ENCODE assay signal across 20 cellular contexts in genomic region chr3:183701744-183702143, GRCh38. TPM values are rescaled to one million over a fixed set of nuclear protein-coding genes. Genes with fewer than 3 reads are reported as not detected.
A peak's percentile ranks its signal among the peaks of the same experiment; 100 is the strongest.
DNase-seq lines count a peak whose midpoint lies in the region; ATAC-seq, FAIRE-seq and TF ChIP-seq lines count a peak whose summit lies in the region.
"Had no signal": no experiment of that assay in that cellular context is flagged by ENCODE, and none has a peak within 500 bp of the region (broad histone marks: within the 10 kb centered on the region; RNA-seq: fewer than 3 reads in every experiment).

No MANE protein-coding gene starts in this region.

- no peak for TF ChIP-seq POLR2A in H1 (IDR thresholded peaks at IDR 0.05; ENCODE audit: control extremely low read depth in 1 of 2, low read depth in 2 of 2, low read length in 2 of 2)

- H3K9me3 ChIP-seq in CD4-positive, CD25-positive, alpha-beta regulatory T cell (ENCODE audit: control insufficient read depth in 2 of 2, low read length in 2 of 2), result no peaks in the 10 kb centered on the region
- no peaks in the 10 kb centered on the region for H3K9me3 ChIP-seq in H1 (ENCODE audit: insufficient read depth in 2 of 2, low read depth in 1 of 2, low read length in 1 of 2)
- no peaks in the 10 kb centered on the region for H3K9me3 ChIP-seq in psoas muscle
- no peaks in the 10 kb centered on the region for H3K9me3 ChIP-seq in colonic mucosa
- H3K9me3 ChIP-seq: neutrophil had no signal

- no peak overlapping the region for H2BK5ac ChIP-seq in H1 (ENCODE audit: low read depth, low read length)

- no peak overlapping the region for H2BK20ac ChIP-seq in H1 (ENCODE audit: low read length)

- no peak overlapping the region for H3K4ac ChIP-seq in H1 (replicated peaks; ENCODE audit: insufficient read length, low read depth, low read length)

- no peak overlapping the region for H3K56ac ChIP-seq in H1 (replicated peaks; ENCODE audit: insufficient read length, low read depth, low read length)

- H2BK120ac ChIP-seq in H1 (replicated peaks; ENCODE audit: low read depth, low read length), result no peak overlapping the region

- peaks cover 57 to 88% of the 10 kb centered on the region in 2 experiments for H3K79me2 ChIP-seq in H1 (ENCODE audit: control insufficient read depth in 1 of 2, insufficient read depth in 2 of 2, low read length in 2 of 2)

- no peak overlapping the region for H2BK15ac ChIP-seq in H1 (ENCODE audit: low read length)

- no peak overlapping the region for H3K18ac ChIP-seq in H1 (ENCODE audit: extremely low read depth, low read length)

- H2AFZ ChIP-seq in H1 (ENCODE audit: low read length), result no peak overlapping the region

- H3K9ac ChIP-seq in H1 (replicated peaks in 1 of 4; ENCODE audit: extremely low read depth in 1 of 4, low read depth in 3 of 4, low read length in 3 of 4) (no peak overlapping the region), colonic mucosa (ENCODE audit: low read depth in 2 of 2, low read length in 2 of 2) (no peak overlapping the region)

- peaks cover 5% of the 10 kb centered on the region for H3K36me3 Mint-ChIP-seq in CD4-positive, CD25-positive, alpha-beta regulatory T cell
- peaks cover 7% of the 10 kb centered on the region for H3K36me3 Mint-ChIP-seq in HFFc6 (ENCODE audit: low read depth)
- H3K36me3 Mint-ChIP-seq in nephron (ENCODE audit: low read depth), result peaks cover 20% of the 10 kb centered on the region

- no peak overlapping the region for H2BK12ac ChIP-seq in H1 (ENCODE audit: low read depth, low read length)

- intact Hi-C loops in psoas muscle (cut with DNase I) (no loop called here), colonic mucosa (cut with DNase I) (no loop called here)

- peak overlapping the region in 2 of 3 donors; percentile 31 to 69 for H3K27ac Mint-ChIP-seq in CD4-positive, CD25-positive, alpha-beta regulatory T cell
- H3K27ac Mint-ChIP-seq in HFFc6, result peak overlapping the region; percentile 9; the same call in 1 of the 2 replicates
- H3K27ac Mint-ChIP-seq in nephron, result peak overlapping the region in 2 of 3 experiments; percentile 2 to 56
- H3K27ac Mint-ChIP-seq: activated CD4-positive, alpha-beta T cell treated with anti-CD3 and anti-CD28 coated beads for 36 hours had no signal

- no peak overlapping the region for H3K14ac ChIP-seq in H1 (ENCODE audit: insufficient read length)

- H3K27me3 Mint-ChIP-seq in CD4-positive, CD25-positive, alpha-beta regulatory T cell, result no peaks in the 10 kb centered on the region
- H3K27me3 Mint-ChIP-seq in HFFc6 (ENCODE audit: insufficient read depth) (no peaks in the 10 kb centered on the region; the same call in 1 of the 2 replicates), nephron (ENCODE audit: low read depth) (no peaks in the 10 kb centered on the region)
- H3K27me3 Mint-ChIP-seq: activated CD4-positive, alpha-beta T cell treated with anti-CD3 and anti-CD28 coated beads for 36 hours had no signal

- no peak for ATAC-seq in CD4-positive, CD25-positive, alpha-beta regulatory T cell (ENCODE audit: low read depth in 2 of 2)
- ATAC-seq in HG02678 (IDR thresholded peaks at IDR 0.05; ENCODE audit: unreplicated experiment) (no peak), psoas muscle (no peak)
- ATAC-seq: activated CD4-positive, alpha-beta T cell treated with anti-CD3 and anti-CD28 coated beads for 36 hours; K562; left lobe of liver had no signal

- H3K4me1 ChIP-seq in CD4-positive, CD25-positive, alpha-beta regulatory T cell (ENCODE audit: control insufficient read depth, insufficient read depth, low read length, poor library complexity, severe bottlenecking), result peaks cover 18% of the 10 kb centered on the region
- H3K4me1 ChIP-seq in H1 (replicated peaks in 1 of 4; ENCODE audit: control insufficient read depth in 3 of 4, insufficient read depth in 4 of 4, low read length in 3 of 4) (peaks cover 0 to 15% (median 3%) of the 10 kb centered on the region in 4 experiments; a peak in 4 of 7 replicates), psoas muscle (peaks cover 26% of the 10 kb centered on the region), colonic mucosa (no peaks in the 10 kb centered on the region)

- H3K4me1 Mint-ChIP-seq in CD4-positive, CD25-positive, alpha-beta regulatory T cell, result peaks cover 40 to 62% (median 52%) of the 10 kb centered on the region in 4 donors
- H3K4me1 Mint-ChIP-seq in HFFc6 (ENCODE audit: low read depth), result peaks cover 61% of the 10 kb centered on the region
- peaks cover 50% of the 10 kb centered on the region for H3K4me1 Mint-ChIP-seq in nephron

- H3K23me2 ChIP-seq in H1 (ENCODE audit: low read depth, low read length), result peaks cover 10% of the 10 kb centered on the region; the same call in 1 of the 2 replicates

- no peak overlapping the region for H4K91ac ChIP-seq in H1 (replicated peaks; ENCODE audit: insufficient read length, low read length)

- no peak for FAIRE-seq in H1 (lab: Jason Lieb, UNC)
- FAIRE-seq: K562 had no signal

- 87% methylated on average over 5 of the region's 5 CpGs; no CpG with 5 or more reads in 1 of the 2 experiments for WGBS in H1 (ENCODE audit: extremely low coverage in 1 of 2, insufficient coverage in 1 of 2, insufficient read length in 1 of 2, insufficient replicate concordance in 2 of 2, low coverage in 1 of 2, low lambda C conversion rate in 2 of 2, missing lambda C conversion rate in 1 of 2), 2 experiments
- 56 to 82% (median 59%) methylated on average over 5 of the region's 5 CpGs for WGBS in psoas muscle, 3 donors

- no peaks in the 10 kb centered on the region for H3K27me3 ChIP-seq in CD4-positive, CD25-positive, alpha-beta regulatory T cell (ENCODE audit: control insufficient read depth, insufficient read depth, low read length)
- H3K27me3 ChIP-seq in H1 (replicated peaks in 1 of 4; ENCODE audit: control insufficient read depth in 3 of 4, extremely low read depth in 1 of 4, insufficient read depth in 3 of 4, low read length in 3 of 4), result no peaks in the 10 kb centered on the region
- no peaks in the 10 kb centered on the region for H3K27me3 ChIP-seq in psoas muscle (ENCODE audit: insufficient read depth in 3 of 3, low read length in 2 of 3)
- H3K27me3 ChIP-seq in colonic mucosa, result no peaks in the 10 kb centered on the region
- H3K27me3 ChIP-seq: neutrophil had no signal

- no peaks in the 10 kb centered on the region for H3K36me3 ChIP-seq in CD4-positive, CD25-positive, alpha-beta regulatory T cell (ENCODE audit: control insufficient read depth, insufficient read depth, low read length)
- peaks cover 0 to 6% (median 0%) of the 10 kb centered on the region in 4 experiments; a peak in 2 of 8 replicates for H3K36me3 ChIP-seq in H1 (ENCODE audit: control insufficient read depth in 2 of 4, insufficient read depth in 4 of 4, low read length in 3 of 4)
- no peaks in the 10 kb centered on the region for H3K36me3 ChIP-seq in psoas muscle (ENCODE audit: insufficient read depth in 1 of 2, low read depth in 1 of 2)
- no peaks in the 10 kb centered on the region for H3K36me3 ChIP-seq in colonic mucosa
- H3K36me3 ChIP-seq: neutrophil had no signal

- H3K79me1 ChIP-seq in H1 (ENCODE audit: low read depth, low read length), result peaks cover 5% of the 10 kb centered on the region

- H3K4me3 Mint-ChIP-seq in CD4-positive, CD25-positive, alpha-beta regulatory T cell, result peak overlapping the region in 1 of 4 donors; percentile 98
- H3K4me3 Mint-ChIP-seq in HFFc6 (no peak overlapping the region), nephron (peak overlapping the region; percentile 8 to 30 (median 9))
- H3K4me3 Mint-ChIP-seq: activated CD4-positive, alpha-beta T cell treated with anti-CD3 and anti-CD28 coated beads for 36 hours had no signal

- no peak overlapping the region for H2AK5ac ChIP-seq in H1 (ENCODE audit: low read depth, low read length)

- CTCF ChIA-PET in H1 (lab: Charles Lee; ENCODE audit: partially characterized antibody), result interaction anchor here (1.6 kb wide), 1 partner anchor 222 kb away, joined by 6 read pairs; no protein-coding TSS in a partner anchor

- TF ChIP-seq CTCF in HFFc6 (IDR thresholded peaks at IDR 0.05) (no peak), H1 (IDR thresholded peaks at IDR 0.05; ENCODE audit: control extremely low read depth in 1 of 3, insufficient read depth in 1 of 3, low read depth in 1 of 3, low read length in 3 of 3) (no peak), nephron (IDR thresholded peaks at IDR 0.05; ENCODE audit: unreplicated experiment in 3 of 3) (no peak), psoas muscle (IDR thresholded peaks at IDR 0.05) (no peak), colonic mucosa (IDR thresholded peaks at IDR 0.05) (no peak)

- peaks cover 0 to 4% (median 0%) of the 10 kb centered on the region in 7 donors for H3K9me3 Mint-ChIP-seq in CD4-positive, CD25-positive, alpha-beta regulatory T cell
- no peaks in the 10 kb centered on the region for H3K9me3 Mint-ChIP-seq in HFFc6
- H3K9me3 Mint-ChIP-seq in nephron, result no peaks in the 10 kb centered on the region

- peak overlapping the region; percentile 26 for H4K5ac ChIP-seq in H1 (ENCODE audit: insufficient read length, low read depth, low read length)

- POLR2A ChIA-PET in H1 (lab: Charles Lee; ENCODE audit: partially characterized antibody), result no interaction called here

- H4K8ac ChIP-seq in H1 (ENCODE audit: extremely low read depth, insufficient read depth, low read length), result no peak overlapping the region

- H3K4me2 ChIP-seq in H1 (ENCODE audit: insufficient read depth in 1 of 2, low read depth in 2 of 2, low read length in 2 of 2), result peak overlapping the region; percentile 25 to 37; a peak in 2 of 4 replicates

- TF ChIP-seq RAD21 in H1 (IDR thresholded peaks at IDR 0.05 in 1 of 2, conservative IDR thresholded peaks at IDR 0.05 in 1 of 2; ENCODE audit: low read depth in 2 of 2, low read length in 2 of 2), result no peak

- TF ChIP-seq EP300 in H1 (IDR thresholded peaks at IDR 0.05; ENCODE audit: borderline replicate concordance in 1 of 2, low read depth in 2 of 2, low read length in 2 of 2), result no peak

- no peak overlapping the region for H3K4me3 ChIP-seq in CD4-positive, CD25-positive, alpha-beta regulatory T cell (ENCODE audit: low read depth, low read length)
- no peak overlapping the region for H3K4me3 ChIP-seq in H1 (ENCODE audit: extremely low read depth in 1 of 4, insufficient read depth in 2 of 4, low read depth in 3 of 4, low read length in 4 of 4)
- no peak overlapping the region for H3K4me3 ChIP-seq in psoas muscle
- no peak overlapping the region for H3K4me3 ChIP-seq in colonic mucosa
- H3K4me3 ChIP-seq: K562 had no signal

- H3K27ac ChIP-seq in CD4-positive, CD25-positive, alpha-beta regulatory T cell (ENCODE audit: insufficient read depth, low read length, poor library complexity, severe bottlenecking), result no peak overlapping the region
- no peak overlapping the region for H3K27ac ChIP-seq in H1 (ENCODE audit: low read depth, low read length)
- H3K27ac ChIP-seq in psoas muscle, result no peak overlapping the region
- H3K27ac ChIP-seq in colonic mucosa, result no peak overlapping the region
- H3K27ac ChIP-seq: C4-2B, neutrophil had no signal

- H3K23ac ChIP-seq in H1 (ENCODE audit: insufficient read length), result no peak overlapping the region

- no peak for DNase-seq in CD4-positive, CD25-positive, alpha-beta regulatory T cell
- no peak for DNase-seq in HFFc6
- DNase-seq in H1 (ENCODE audit: low read depth in 1 of 2, low spot score in 2 of 2), result no peak
- DNase-seq in OCI-M1 (lab: John Stamatoyannopoulos, UW), result no peak
- DNase-seq in psoas muscle, result no peak
- no peak for DNase-seq in colonic mucosa
- DNase-seq: activated CD4-positive, alpha-beta T cell treated with anti-CD3 and anti-CD28 coated beads for 36 hours; activated naive CD4-positive, alpha-beta T cell treated with anti-CD3 and anti-CD28 coated beads, Interleukin-2, amount 50 U/mL, for 16 hours; activated T-cell treated with anti-CD3 and anti-CD28 coated beads, Interleukin-2, amount 50 U/mL, for 48 hours; DMS 273 treated with DMSO at 0.1 percent for 48 hours; effector memory CD4-positive, alpha-beta T cell; NCI-H187; NCI-H524 treated with DMSO at 0.1 percent for 48 hours; stimulated activated CD4-positive, alpha-beta T cell treated with anti-CD3 and anti-CD28 coated beads, Interleukin-12 subunit alpha, Interleukin-12 subunit beta, amount 100 ng/mL, for 4 hours had no signal

- H4K20me1 ChIP-seq in H1 (replicated peaks in 1 of 2; ENCODE audit: control insufficient read depth in 1 of 2, insufficient read depth in 2 of 2, low read length in 2 of 2), result peaks cover 9% of the 10 kb centered on the region in 2 experiments

RNA-seq across cellular contexts. Expression of gene YEATS2, which starts 4.1 kb away (rescaled TPM):
- 31.8 TPM for total RNA-seq in CD4-positive, CD25-positive, alpha-beta regulatory T cell
- 1 to 10 TPM; 2.6 to 3.7 (median 3.4) TPM for polyA plus RNA-seq in CD4-positive, CD25-positive, alpha-beta regulatory T cell
- total RNA-seq in HFFc6 (2021; fragmentation: NEBNext Ultra II Directional; extraction: Animal tissue kit (Norgen Biotek cat#: 25700)), result 10 to 100 TPM; 19.0 to 24.6 (median 20.7) TPM
- 52.6 and 53.7 TPM in 2 replicates for total RNA-seq in H1 (2021; fragmentation: NEBNext Ultra II Directional; extraction: Animal tissue kit (Norgen Biotek cat#: 25700))
- 35.3 and 36.5 TPM in 2 replicates for polyA plus RNA-seq in H1 (2011; rRNA removed)
- 40.1 TPM for polyA plus RNA-seq in H1 (2011; cell fraction: cytosol; rRNA removed)
- polyA plus RNA-seq in H1 (2011; cell fraction: nucleus; rRNA removed), result 55.8 TPM
- polyA plus RNA-seq in H1 (2012, experiment 1 of 2), result 31.8 to 37.2 TPM (median 34.0 TPM) in 4 replicates
- 3.2 TPM for polyA plus RNA-seq in H1 (2012, experiment 2 of 2)
- polyA plus RNA-seq in H1 (2013, experiment 1 of 2), result 33.4 TPM
- 32.6 TPM for polyA plus RNA-seq in H1 (2013, experiment 2 of 2)
- 59.1 and 61.9 TPM in 2 replicates for polyA minus RNA-seq in H1 (2011; rRNA and poly(A)+ RNA removed)
- polyA minus RNA-seq in H1 (2011; cell fraction: cytosol; rRNA and poly(A)+ RNA removed), result 36.7 TPM
- 64.0 TPM for polyA minus RNA-seq in H1 (2011; cell fraction: nucleus; rRNA and poly(A)+ RNA removed)
- 1 to 10 TPM; 3.7 to 8.9 (median 7.6) TPM for total RNA-seq in psoas muscle
- polyA plus RNA-seq in psoas muscle, result 1 to 10 TPM; 1.8 to 4.6 (median 3.7) TPM
- total RNA-seq in colonic mucosa, result 10 to 100 TPM; 17.3 to 25.2 TPM
